11 cellular contexts compared by ENCODE assay signal in the genomic region with DNA sequence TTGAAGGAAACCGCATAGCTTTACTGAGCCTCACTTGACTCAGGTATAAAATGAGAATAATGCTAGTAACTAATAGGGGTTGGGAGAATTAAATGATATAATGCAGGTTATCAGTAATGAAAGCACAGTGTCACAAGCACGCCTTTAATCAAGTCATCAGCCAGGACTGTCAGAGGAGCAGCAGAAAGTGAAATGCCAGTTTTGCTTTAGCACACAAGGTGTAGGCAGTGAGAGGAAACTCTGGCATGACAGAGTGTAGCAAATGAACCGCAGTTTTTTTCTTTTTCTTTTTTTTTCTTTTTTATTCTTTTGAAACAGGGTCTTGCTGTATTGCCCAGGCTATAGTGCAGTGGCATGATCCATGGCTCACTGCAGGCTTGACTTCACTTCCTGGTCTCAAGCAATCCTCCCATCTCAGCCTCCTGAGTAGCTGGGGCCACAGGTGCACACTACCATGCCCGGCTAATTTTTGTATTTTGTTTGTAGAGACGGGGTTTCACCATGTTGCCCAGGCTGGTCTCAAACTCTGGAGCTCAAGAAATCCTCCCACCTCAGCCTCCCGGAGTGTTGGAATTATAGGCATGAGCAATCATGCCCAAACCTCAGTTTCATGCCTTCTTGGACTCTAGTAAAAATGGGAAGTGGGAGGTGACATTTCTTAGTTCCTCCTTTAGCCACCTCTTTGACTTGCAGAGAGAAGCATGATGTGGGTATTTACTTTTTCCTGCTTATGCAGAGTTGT. TPM values are rescaled to one million over a fixed set of nuclear protein-coding genes. Genes with fewer than 3 reads are reported as not detected.
DNase-seq lines count a peak whose midpoint lies in the region; ATAC-seq, FAIRE-seq and TF ChIP-seq lines count a peak whose summit lies in the region.
"Had no signal": no experiment of that assay in that cellular context is flagged by ENCODE, and none has a peak within 500 bp of the region (broad histone marks: within the 10 kb centered on the region; RNA-seq: fewer than 3 reads in every experiment).

No MANE protein-coding gene starts in this region.

- peak; percentile 79 for ATAC-seq in GM18858 (IDR thresholded peaks at IDR 0.05; ENCODE audit: unreplicated experiment)

- H3K4me1 ChIP-seq in HEK293 (ENCODE audit: control insufficient read depth, insufficient read depth, low read length) (no peaks in the 10 kb centered on the region), small intestine (ENCODE audit: control insufficient read depth in 2 of 2, insufficient read depth in 1 of 2, low read depth in 1 of 2, low read length in 1 of 2) (no peaks in the 10 kb centered on the region)

- POLR2A ChIA-PET in HEK293 (lab: Yijun Ruan, JAX) = no interaction called here

- peak overlapping the region; percentile 32 to 98 (median 81) for H3K27ac Mint-ChIP-seq in IgD-negative memory B cell
- H3K27ac Mint-ChIP-seq: activated naive CD8-positive, alpha-beta T cell had no signal

- H3K27me3 ChIP-seq in small intestine (ENCODE audit: control insufficient read depth in 2 of 2, insufficient read depth in 2 of 2, low read length in 2 of 2) = no peaks in the 10 kb centered on the region
- H3K27me3 ChIP-seq: ovary had no signal

- H3K4me3 ChIP-seq in HEK293 (ENCODE audit: low read depth, low read length) (no peak overlapping the region), small intestine (ENCODE audit: low read depth in 1 of 2, low read length in 2 of 2) (no peak overlapping the region)
- H3K4me3 ChIP-seq: ovary had no signal

- H3K36me3 Mint-ChIP-seq in IgD-negative memory B cell = peaks cover 13% of the 10 kb centered on the region

- CTCF ChIA-PET in HEK293 (lab: Yijun Ruan, JAX) = no interaction called here

- 84 to 96% (median 90%) methylated on average over 6 of the region's 6 CpGs for WGBS in small intestine, 3 donors

- FAIRE-seq in small intestine (lab: Jason Lieb, UNC) = no peak
- FAIRE-seq: RCC 7860 had no signal

- peak overlapping the region in 3 of 4 donors; percentile 1 to 90 (median 72) for H3K4me3 Mint-ChIP-seq in IgD-negative memory B cell
- H3K4me3 Mint-ChIP-seq: activated naive CD8-positive, alpha-beta T cell had no signal

- H3K36me3 ChIP-seq in HEK293 (ENCODE audit: control insufficient read depth in 2 of 2, insufficient read depth in 1 of 2, low read length in 2 of 2) (peaks cover 3 to 67% of the 10 kb centered on the region in 2 experiments; a peak in 1 of 3 replicates), small intestine (ENCODE audit: control insufficient read depth in 2 of 2, insufficient read depth in 2 of 2, low read length in 2 of 2) (peaks cover 0 to 23% of the 10 kb centered on the region in 2 donors)
- H3K36me3 ChIP-seq: ovary had no signal

- H3K27ac ChIP-seq in HEK293 (ENCODE audit: extremely low read depth, low read depth, low read length) (no peak overlapping the region), small intestine (ENCODE audit: low read depth in 1 of 2, low read length in 1 of 2) (no peak overlapping the region)
- H3K27ac ChIP-seq: ovary had no signal

- H3K4me1 Mint-ChIP-seq in IgD-negative memory B cell = peaks cover 36 to 62% (median 55%) of the 10 kb centered on the region in 3 donors

- H3K9me3 Mint-ChIP-seq in IgD-negative memory B cell = no peaks in the 10 kb centered on the region

- DNase-seq in midbrain (lab: John Stamatoyannopoulos, UW) (peak; percentile 27), iPS-NIHi11 (ENCODE audit: low spot score) (no peak), epidermal melanocyte (ENCODE audit: insufficient read length, low spot score) (no peak), islet precursor cell (no peak), small intestine (no peak)
- DNase-seq: ovary had no signal

- H3K27me3 Mint-ChIP-seq in IgD-negative memory B cell = no peaks in the 10 kb centered on the region
- H3K27me3 Mint-ChIP-seq: activated naive CD8-positive, alpha-beta T cell had no signal

- no peak for TF ChIP-seq CTCF in HEK293 (tag by site-specific recombination; IDR thresholded peaks at IDR 0.05)

- no peaks in the 10 kb centered on the region for H3K9me3 ChIP-seq in HEK293 (ENCODE audit: control insufficient read depth, insufficient read depth, low read depth, low read length)
- no peaks in the 10 kb centered on the region for H3K9me3 ChIP-seq in small intestine (ENCODE audit: control insufficient read depth, low read depth)
- H3K9me3 ChIP-seq: ovary had no signal

TF ChIP-seq in HEK293, 187 proteins besides CTCF, POLR2A, EP300 and RAD21:
- peak; percentile 31; the same call in 1 of the 2 replicates for TF ChIP-seq ZNF121 (tag by site-specific recombination; IDR thresholded peaks at IDR 0.05)
- TF ChIP-seq KLF10 (tag by site-specific recombination; IDR thresholded peaks at IDR 0.05) = no peak

RNA-seq across cellular contexts. Expression of gene SCAANT1, which starts 9.7 kb away (rescaled TPM):
- polyA plus RNA-seq in IgD-negative memory B cell = not detected
- not detected for polyA plus RNA-seq in small intestine
- polyA plus RNA-seq: ovary had no signal

RNA-seq across cellular contexts. Expression of gene ATXN7, which starts 58.2 kb away (rescaled TPM):
- polyA plus RNA-seq in IgD-negative memory B cell (2.1 TPM), small intestine (1 to 10 TPM; 2.4 to 6.0 (median 4.7) TPM)

RNA-seq across cellular contexts. Expression of gene THOC7, which starts 58.3 kb away (rescaled TPM):
- polyA plus RNA-seq in IgD-negative memory B cell = 67.4 TPM
- 100 to 1,000 TPM in 1 of 3 donors, 10 to 100 TPM in 2; 77.0 to 114 (median 93.8) TPM for polyA plus RNA-seq in small intestine
